ENCODE assay signal across 1 cellular context in genomic region chr10:31318382-31318853, GRCh38.
TF ChIP-seq lines count a peak whose summit lies in the region.

No MANE protein-coding gene starts in this region.

TF ChIP-seq in HEK293, 187 proteins besides CTCF, POLR2A, EP300 and RAD21 (continued from another document and continues in another):
- TF ChIP-seq ZNF518A (tag by site-specific recombination; conservative IDR thresholded peaks at IDR 0.05; ENCODE audit: low read depth): no peak
- TF ChIP-seq ZSCAN30 (tag by site-specific recombination; IDR thresholded peaks at IDR 0.05): no peak; the same call in 1 of the 2 replicates
- no peak for TF ChIP-seq BCL11B (tag by site-specific recombination; IDR thresholded peaks at IDR 0.05; ENCODE audit: low read depth)
- peak; percentile 26; the same call in 1 of the 2 replicates for TF ChIP-seq GLIS1 (tag by site-specific recombination; IDR thresholded peaks at IDR 0.05)
- no peak for TF ChIP-seq ZNF324 (tag by site-specific recombination; IDR thresholded peaks at IDR 0.05)
- TF ChIP-seq KLF8 (tag by site-specific recombination; IDR thresholded peaks at IDR 0.05): peak; percentile 48; the same call in 1 of the 2 replicates
- TF ChIP-seq ZNF404 (tag by site-specific recombination; IDR thresholded peaks at IDR 0.05): no peak
- no peak for TF ChIP-seq ZNF549 (tag by site-specific recombination; IDR thresholded peaks at IDR 0.05)
- TF ChIP-seq ZNF211 (tag by site-specific recombination; IDR thresholded peaks at IDR 0.05; ENCODE audit: low read depth): no peak
- no peak for TF ChIP-seq MYNN (tag by site-specific recombination; IDR thresholded peaks at IDR 0.05; ENCODE audit: borderline replicate concordance)
- TF ChIP-seq PATZ1 (tag by site-specific recombination; IDR thresholded peaks at IDR 0.05): 0 out of 2 replicates have a peak, but pooled peaks have one; percentile 24
- TF ChIP-seq ZSCAN4 (tag by site-specific recombination; IDR thresholded peaks at IDR 0.05): no peak
- TF ChIP-seq ZNF274 (IDR thresholded peaks at IDR 0.05; ENCODE audit: low read length): no peak
- no peak for TF ChIP-seq ZNF274 (tag by site-specific recombination; IDR thresholded peaks at IDR 0.05; ENCODE audit: borderline replicate concordance)
- TF ChIP-seq ZNF707 (tag by site-specific recombination; IDR thresholded peaks at IDR 0.05): no peak
- TF ChIP-seq ZFP41 (tag by site-specific recombination; IDR thresholded peaks at IDR 0.05; ENCODE audit: borderline replicate concordance): no peak
- 0 out of 2 replicates have a peak, but pooled peaks have one; percentile 59 for TF ChIP-seq ZEB2 (tag by site-specific recombination; IDR thresholded peaks at IDR 0.05)
- no peak; the same call in 1 of the 2 replicates for TF ChIP-seq ZBTB11 (tag by site-specific recombination; conservative IDR thresholded peaks at IDR 0.05; ENCODE audit: low read depth)
- no peak for TF ChIP-seq ZNF175 (tag by site-specific recombination; IDR thresholded peaks at IDR 0.05)
- TF ChIP-seq ZNF280D (tag by site-specific recombination; IDR thresholded peaks at IDR 0.05): no peak
- TF ChIP-seq ZNF133 (tag by site-specific recombination; IDR thresholded peaks at IDR 0.05): no peak
- no peak for TF ChIP-seq ZNF248 (tag by site-specific recombination; IDR thresholded peaks at IDR 0.05)
- no peak for TF ChIP-seq ZNF677 (tag by site-specific recombination; IDR thresholded peaks at IDR 0.05)
- TF ChIP-seq ZNF423 (tag by site-specific recombination; IDR thresholded peaks at IDR 0.05): peak; percentile 83
- no peak for TF ChIP-seq ZNF555 (tag by site-specific recombination; conservative IDR thresholded peaks at IDR 0.05)
- TF ChIP-seq WT1 (tag by site-specific recombination; IDR thresholded peaks at IDR 0.05): no peak
- TF ChIP-seq ZNF600 (tag by site-specific recombination; IDR thresholded peaks at IDR 0.05): 0 out of 2 replicates have a peak, but pooled peaks have one; percentile 47
- TF ChIP-seq ZNF704 (tag by site-specific recombination; IDR thresholded peaks at IDR 0.05): no peak
- TF ChIP-seq HOXA7 (CRISPR knock-in tag; IDR thresholded peaks at IDR 0.05; ENCODE audit: borderline replicate concordance): no peak
- TF ChIP-seq ZNF426 (tag by site-specific recombination; IDR thresholded peaks at IDR 0.05): no peak
- no peak for TF ChIP-seq ZNF140 (tag by site-specific recombination; IDR thresholded peaks at IDR 0.05)
- no peak for TF ChIP-seq SP7 (tag by site-specific recombination; IDR thresholded peaks at IDR 0.05)
- no peak; the same call in 1 of the 2 replicates for TF ChIP-seq ZBTB48 (tag by site-specific recombination; IDR thresholded peaks at IDR 0.05)
- 0 out of 2 replicates have a peak, but pooled peaks have one; percentile 35 for TF ChIP-seq KLF9 (tag by site-specific recombination; IDR thresholded peaks at IDR 0.05; ENCODE audit: low read depth)
- no peak for TF ChIP-seq TCF7L2 (IDR thresholded peaks at IDR 0.05; ENCODE audit: borderline replicate concordance, low read depth, low read length)
- no peak for TF ChIP-seq ZNF785 (tag by site-specific recombination; IDR thresholded peaks at IDR 0.05)
- no peak for TF ChIP-seq SCRT1 (tag by site-specific recombination; IDR thresholded peaks at IDR 0.05; ENCODE audit: borderline replicate concordance)
- TF ChIP-seq SP2 (tag by site-specific recombination; IDR thresholded peaks at IDR 0.05): peak; percentile 72
- TF ChIP-seq KLF7 (tag by site-specific recombination; IDR thresholded peaks at IDR 0.05; ENCODE audit: borderline replicate concordance): no peak
- no peak for TF ChIP-seq ZSCAN23 (tag by site-specific recombination; IDR thresholded peaks at IDR 0.05)
- peak; percentile 59 for TF ChIP-seq GLIS2 (tag by site-specific recombination; IDR thresholded peaks at IDR 0.05)
- TF ChIP-seq ZNF701 (tag by site-specific recombination; IDR thresholded peaks at IDR 0.05): no peak
- TF ChIP-seq ZBTB6 (tag by site-specific recombination; IDR thresholded peaks at IDR 0.05): no peak
- 0 out of 2 replicates have a peak, but pooled peaks have one; percentile 23 for TF ChIP-seq IKZF3 (tag by site-specific recombination; IDR thresholded peaks at IDR 0.05)
- no peak for TF ChIP-seq ZBTB44 (tag by site-specific recombination; IDR thresholded peaks at IDR 0.05)
